ENCODE assay signal across 13 cellular contexts in the genomic region with DNA sequence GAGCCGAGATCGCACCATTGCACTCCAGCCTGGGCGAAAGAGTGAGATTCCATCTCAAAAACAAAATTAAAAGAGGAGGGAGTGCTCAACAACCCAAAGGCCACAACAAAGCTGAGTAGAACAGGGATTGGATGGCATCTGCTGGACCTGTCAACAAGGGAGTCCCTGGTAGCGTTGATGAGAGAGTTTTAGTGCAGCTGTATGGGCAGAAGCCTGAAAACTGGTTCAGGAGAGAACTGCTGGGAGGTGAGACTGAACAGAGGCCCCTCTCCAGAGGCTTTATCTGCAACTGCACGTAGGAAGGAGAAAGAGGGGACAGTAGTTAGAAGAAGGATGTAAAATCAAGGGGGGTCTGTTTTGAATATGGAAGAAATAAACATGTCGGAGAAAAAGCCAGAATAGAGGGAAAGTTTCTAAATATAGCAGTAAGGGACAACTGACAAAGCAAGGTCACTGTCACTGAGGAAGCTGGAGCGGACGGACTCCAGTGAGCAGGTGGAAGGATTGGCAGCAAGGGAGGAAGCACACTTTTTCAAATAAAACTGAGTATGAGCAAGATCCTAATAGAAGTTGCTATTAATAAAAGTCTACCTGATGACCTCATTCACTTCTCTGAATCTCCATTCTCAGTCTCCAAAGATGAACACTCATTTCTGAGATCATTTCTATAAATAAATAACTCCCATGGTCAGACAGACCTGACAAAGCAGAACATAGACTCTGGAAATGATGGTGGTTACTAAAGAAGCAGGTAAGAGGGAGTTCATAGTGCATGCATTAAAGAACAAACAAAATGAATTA. TPM values are rescaled to one million over a fixed set of nuclear protein-coding genes. Genes with fewer than 3 reads are reported as not detected.
DNase-seq lines count a peak whose midpoint lies in the region; ATAC-seq and TF ChIP-seq lines count a peak whose summit lies in the region.
"Had no signal": no experiment of that assay in that cellular context is flagged by ENCODE, and none has a peak within 500 bp of the region (broad histone marks: within the 10 kb centered on the region; RNA-seq: fewer than 3 reads in every experiment).

No MANE protein-coding gene starts in this region.

- peaks cover 0 to 10% of the 10 kb centered on the region in 2 experiments; a peak in 1 of 4 replicates for H3K4me1 ChIP-seq in SK-N-SH (ENCODE audit: control insufficient read depth in 1 of 2, insufficient read depth in 2 of 2, low read depth in 1 of 2, low read length in 1 of 2)
- peaks cover 0 to 12% (median 3%) of the 10 kb centered on the region in 9 donors for H3K4me1 ChIP-seq in heart right ventricle
- peaks cover 29% of the 10 kb centered on the region for H3K4me1 ChIP-seq in psoas muscle

- intact Hi-C loops in heart right ventricle (cut with DNase I) (no loop called here), psoas muscle (cut with DNase I) (no loop called here)

- no peak overlapping the region for H3K4me3 ChIP-seq in SK-N-SH (ENCODE audit: low read depth in 2 of 2, low read length in 1 of 2)
- no peak overlapping the region for H3K4me3 ChIP-seq in heart right ventricle
- peak overlapping the region; percentile 17 for H3K4me3 ChIP-seq in psoas muscle

- H3K36me3 ChIP-seq in SK-N-SH (replicated peaks in 1 of 2; ENCODE audit: control insufficient read depth in 1 of 2, insufficient read depth in 2 of 2, low read length in 1 of 2) = peaks cover 3 to 12% of the 10 kb centered on the region in 2 experiments
- H3K36me3 ChIP-seq in heart right ventricle = peaks cover 0 to 38% (median 6%) of the 10 kb centered on the region in 9 donors
- H3K36me3 ChIP-seq in psoas muscle (ENCODE audit: insufficient read depth in 1 of 2, low read depth in 1 of 2) = peaks cover 3 to 21% of the 10 kb centered on the region in 2 donors

- POLR2A ChIA-PET in SK-N-SH (lab: Yijun Ruan, JAX) = no interaction called here

- peak overlapping the region in 1 of 2 experiments; percentile 42; a peak in 1 of 4 replicates for H3K27ac ChIP-seq in SK-N-SH (ENCODE audit: low read depth in 2 of 2, low read length in 1 of 2)
- peak overlapping the region in 9 of 10 donors; percentile 25 to 81 (median 73) for H3K27ac ChIP-seq in heart right ventricle
- peak overlapping the region; percentile 83 for H3K27ac ChIP-seq in psoas muscle
- H3K27ac ChIP-seq: 22Rv1 had no signal

- no peak overlapping the region for H2AFZ ChIP-seq in SK-N-SH (ENCODE audit: low read depth)

- TF ChIP-seq RAD21 in SK-N-SH (IDR thresholded peaks at IDR 0.05; ENCODE audit: low read length) = no peak

- no peaks in the 10 kb centered on the region for H4K20me1 ChIP-seq in SK-N-SH (ENCODE audit: insufficient read depth)

- H3K4me2 ChIP-seq in SK-N-SH = no peak overlapping the region

- CTCF ChIA-PET in SK-N-SH (lab: Yijun Ruan, JAX) = interaction anchor here (0.7 to 1.1 kb wide), 2 partner anchors 17 to 253 kb away, joined by 3 to 4 read pairs; no protein-coding TSS in a partner anchor

- H3K79me2 ChIP-seq in SK-N-SH (ENCODE audit: insufficient read depth) = no peaks in the 10 kb centered on the region

- H3K9me3 ChIP-seq in SK-N-SH = no peaks in the 10 kb centered on the region
- no peaks in the 10 kb centered on the region for H3K9me3 ChIP-seq in heart right ventricle
- H3K9me3 ChIP-seq in psoas muscle = no peaks in the 10 kb centered on the region

- no peak overlapping the region for H3K9ac ChIP-seq in SK-N-SH

- H3K27me3 ChIP-seq in SK-N-SH (ENCODE audit: insufficient read depth) = no peaks in the 10 kb centered on the region
- no peaks in the 10 kb centered on the region for H3K27me3 ChIP-seq in heart right ventricle
- H3K27me3 ChIP-seq in psoas muscle (ENCODE audit: insufficient read depth in 3 of 3, low read length in 2 of 3) = no peaks in the 10 kb centered on the region

- no peak for TF ChIP-seq EP300 in SK-N-SH (IDR thresholded peaks at IDR 0.05; ENCODE audit: borderline replicate concordance in 1 of 2, low read depth in 1 of 2, low read length in 1 of 2)

- ATAC-seq in SK-N-SH treated with all-trans-retinoic acid at 6 μM for 48 hours (no peak), heart right ventricle (peak in 7 of 8 donors; percentile 49 to 89 (median 77)), psoas muscle (peak; percentile 88 to 93 (median 90)), HG03460 (IDR thresholded peaks at IDR 0.05; ENCODE audit: unreplicated experiment) (no peak)
- ATAC-seq: stimulated activated naive CD8-positive, alpha-beta T cell treated with anti-CD3 and anti-CD28 coated beads, Interleukin-15, Interleukin-2, amounts not matched to agents 100 U/mL and 50 U/mL, for 24 hours had no signal

- DNase-seq in SK-N-SH (no peak), OCI-M1 (lab: John Stamatoyannopoulos, UW) (peak; percentile 25), heart right ventricle (no peak), psoas muscle (peak in 1 of 2 donors; percentile 59), NCI-H345 treated with DMSO at 0.1 percent for 48 hours (lab: John Stamatoyannopoulos, UW; ENCODE audit: unreplicated experiment) (no peak), GF-D8 (lab: John Stamatoyannopoulos, UW) (no peak)
- DNase-seq: amniotic stem cell; NCI-H1694; nephron progenitor cell; stimulated activated naive CD8-positive, alpha-beta T cell treated with anti-CD3 and anti-CD28 coated beads, Interleukin-15, Interleukin-2, amounts not matched to agents 100 U/mL and 50 U/mL, for 24 hours had no signal

- TF ChIP-seq CTCF in SK-N-SH (IDR thresholded peaks at IDR 0.05) (no peak), heart right ventricle (IDR thresholded peaks at IDR 0.05) (no peak), psoas muscle (IDR thresholded peaks at IDR 0.05) (no peak)

- no peaks in the 10 kb centered on the region for H3K9me2 ChIP-seq in SK-N-SH

- peaks cover 13% of the 10 kb centered on the region for H3F3A ChIP-seq in SK-N-SH (replicated peaks; ENCODE audit: insufficient read depth)

- WGBS in SK-N-SH (ENCODE audit: low lambda C conversion rate) = 98% methylated on average over 8 of the region's 8 CpGs
- 56 to 64% methylated on average over 8 of the region's 8 CpGs for WGBS in heart right ventricle, 2 donors
- WGBS in psoas muscle, 3 donors = 53 to 66% (median 54%) methylated on average over 8 of the region's 8 CpGs

TF ChIP-seq in SK-N-SH, 30 proteins besides CTCF, POLR2A, EP300 and RAD21:
- TF ChIP-seq, protein P1, sequence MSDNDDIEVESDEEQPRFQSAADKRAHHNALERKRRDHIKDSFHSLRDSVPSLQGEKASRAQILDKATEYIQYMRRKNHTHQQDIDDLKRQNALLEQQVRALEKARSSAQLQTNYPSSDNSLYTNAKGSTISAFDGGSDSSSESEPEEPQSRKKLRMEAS (IDR thresholded peaks at IDR 0.05; ENCODE audit: low read depth) = no peak
- TF ChIP-seq MEF2A (IDR thresholded peaks at IDR 0.05; ENCODE audit: borderline replicate concordance, low read depth) = peak; percentile 37; the same call in 1 of the 2 replicates
- TF ChIP-seq, protein P2, sequence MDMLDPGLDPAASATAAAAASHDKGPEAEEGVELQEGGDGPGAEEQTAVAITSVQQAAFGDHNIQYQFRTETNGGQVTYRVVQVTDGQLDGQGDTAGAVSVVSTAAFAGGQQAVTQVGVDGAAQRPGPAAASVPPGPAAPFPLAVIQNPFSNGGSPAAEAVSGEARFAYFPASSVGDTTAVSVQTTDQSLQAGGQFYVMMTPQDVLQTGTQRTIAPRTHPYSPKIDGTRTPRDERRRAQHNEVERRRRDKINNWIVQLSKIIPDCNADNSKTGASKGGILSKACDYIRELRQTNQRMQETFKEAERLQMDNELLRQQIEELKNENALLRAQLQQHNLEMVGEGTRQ (IDR thresholded peaks at IDR 0.05; ENCODE audit: borderline replicate concordance, low read depth, low read length) = no peak

TF ChIP-seq in SK-N-SH treated with all-trans-retinoic acid at 6 μM for 48 hours, 23 proteins besides CTCF, POLR2A, EP300 and RAD21:
- no peak for TF ChIP-seq OSR1 (CRISPR knock-in tag; IDR thresholded peaks at IDR 0.05)
- no peak for TF ChIP-seq ZC3H10 (CRISPR knock-in tag; IDR thresholded peaks at IDR 0.05)
- TF ChIP-seq, protein P3, sequence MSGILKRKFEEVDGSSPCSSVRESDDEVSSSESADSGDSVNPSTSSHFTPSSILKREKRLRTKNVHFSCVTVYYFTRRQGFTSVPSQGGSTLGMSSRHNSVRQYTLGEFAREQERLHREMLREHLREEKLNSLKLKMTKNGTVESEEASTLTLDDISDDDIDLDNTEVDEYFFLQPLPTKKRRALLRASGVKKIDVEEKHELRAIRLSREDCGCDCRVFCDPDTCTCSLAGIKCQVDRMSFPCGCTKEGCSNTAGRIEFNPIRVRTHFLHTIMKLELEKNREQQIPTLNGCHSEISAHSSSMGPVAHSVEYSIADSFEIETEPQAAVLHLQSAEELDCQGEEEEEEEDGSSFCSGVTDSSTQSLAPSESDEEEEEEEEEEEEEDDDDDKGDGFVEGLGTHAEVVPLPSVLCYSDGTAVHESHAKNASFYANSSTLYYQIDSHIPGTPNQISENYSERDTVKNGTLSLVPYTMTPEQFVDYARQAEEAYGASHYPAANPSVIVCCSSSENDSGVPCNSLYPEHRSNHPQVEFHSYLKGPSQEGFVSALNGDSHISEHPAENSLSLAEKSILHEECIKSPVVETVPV (CRISPR knock-in tag; IDR thresholded peaks at IDR 0.05) = no peak
- TF ChIP-seq RARB (CRISPR knock-in tag; IDR thresholded peaks at IDR 0.05) = no peak
- TF ChIP-seq ZNF70 (CRISPR knock-in tag; IDR thresholded peaks at IDR 0.05) = no peak
- no peak for TF ChIP-seq CSDC2 (CRISPR knock-in tag; IDR thresholded peaks at IDR 0.05)
- no peak for TF ChIP-seq PPARA (CRISPR knock-in tag; IDR thresholded peaks at IDR 0.05; ENCODE audit: borderline replicate concordance)
- TF ChIP-seq BACH2 (CRISPR knock-in tag; IDR thresholded peaks at IDR 0.05; ENCODE audit: borderline replicate concordance) = no peak
TF ChIP-seq in SK-N-SH treated with all-trans-retinoic acid at 6 μM for 48 hours: peak in this region for 0.

RNA-seq across cellular contexts. Expression of a gene that starts 11.8 kb away (rescaled TPM):
- 25.0 and 34.2 TPM in 2 replicates for polyA plus RNA-seq in SK-N-SH (2012; rRNA removed)
- 24.0 and 24.6 TPM in 2 replicates for polyA plus RNA-seq in SK-N-SH (2012; cell fraction: cytosol; rRNA removed)
- 14.2 and 21.5 TPM in 2 replicates for polyA plus RNA-seq in SK-N-SH (2012; cell fraction: nucleus; rRNA removed)
- total RNA-seq in heart right ventricle = 10 to 100 TPM; 19.6 to 31.9 (median 24.3) TPM
- 1 to 10 TPM; 4.2 to 7.8 TPM for polyA plus RNA-seq in heart right ventricle
- 10 to 100 TPM; 41.3 to 72.5 (median 49.3) TPM for total RNA-seq in psoas muscle
- polyA plus RNA-seq in psoas muscle = 10 to 100 TPM; 20.8 to 34.8 (median 26.4) TPM

Comparison
In these comparisons a context has a peak if more than half of its experiments do, and no peak if none do; other contexts are left out.
1. ATAC-seq: peak in heart right ventricle (7 of 8) and psoas muscle (4 of 4); none in SK-N-SH treated with all-trans-retinoic acid at 6 μM for 48 hours (single experiment) and HG03460 (single experiment).